Comparison of ENCODE assay signal across 1 cellular context in the genomic region with DNA sequence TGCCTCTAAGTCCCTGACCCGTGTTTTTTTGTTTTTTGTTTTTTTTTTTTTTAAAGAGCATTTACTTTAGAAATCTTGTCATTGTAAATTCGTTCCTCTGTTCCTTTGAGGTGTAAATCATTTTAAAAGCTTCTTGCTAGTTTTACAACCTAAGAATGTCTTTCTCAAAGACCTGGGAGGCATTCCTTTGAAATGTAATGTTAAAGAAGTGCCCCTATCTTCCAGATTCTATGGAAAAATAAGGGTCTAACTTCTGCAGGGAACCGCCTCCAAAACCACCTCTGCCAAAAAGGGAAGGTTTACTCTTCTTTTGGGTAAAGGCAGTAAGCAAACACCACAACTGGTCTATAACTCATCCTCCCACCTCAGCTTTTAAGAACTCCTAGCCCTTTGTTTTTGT.
TF ChIP-seq lines count a peak whose summit lies in the region.

No MANE protein-coding gene starts in this region.

TF ChIP-seq in GM23338, 12 proteins besides CTCF, POLR2A, EP300 and RAD21 (continued from another document):
- TF ChIP-seq, protein P1, sequence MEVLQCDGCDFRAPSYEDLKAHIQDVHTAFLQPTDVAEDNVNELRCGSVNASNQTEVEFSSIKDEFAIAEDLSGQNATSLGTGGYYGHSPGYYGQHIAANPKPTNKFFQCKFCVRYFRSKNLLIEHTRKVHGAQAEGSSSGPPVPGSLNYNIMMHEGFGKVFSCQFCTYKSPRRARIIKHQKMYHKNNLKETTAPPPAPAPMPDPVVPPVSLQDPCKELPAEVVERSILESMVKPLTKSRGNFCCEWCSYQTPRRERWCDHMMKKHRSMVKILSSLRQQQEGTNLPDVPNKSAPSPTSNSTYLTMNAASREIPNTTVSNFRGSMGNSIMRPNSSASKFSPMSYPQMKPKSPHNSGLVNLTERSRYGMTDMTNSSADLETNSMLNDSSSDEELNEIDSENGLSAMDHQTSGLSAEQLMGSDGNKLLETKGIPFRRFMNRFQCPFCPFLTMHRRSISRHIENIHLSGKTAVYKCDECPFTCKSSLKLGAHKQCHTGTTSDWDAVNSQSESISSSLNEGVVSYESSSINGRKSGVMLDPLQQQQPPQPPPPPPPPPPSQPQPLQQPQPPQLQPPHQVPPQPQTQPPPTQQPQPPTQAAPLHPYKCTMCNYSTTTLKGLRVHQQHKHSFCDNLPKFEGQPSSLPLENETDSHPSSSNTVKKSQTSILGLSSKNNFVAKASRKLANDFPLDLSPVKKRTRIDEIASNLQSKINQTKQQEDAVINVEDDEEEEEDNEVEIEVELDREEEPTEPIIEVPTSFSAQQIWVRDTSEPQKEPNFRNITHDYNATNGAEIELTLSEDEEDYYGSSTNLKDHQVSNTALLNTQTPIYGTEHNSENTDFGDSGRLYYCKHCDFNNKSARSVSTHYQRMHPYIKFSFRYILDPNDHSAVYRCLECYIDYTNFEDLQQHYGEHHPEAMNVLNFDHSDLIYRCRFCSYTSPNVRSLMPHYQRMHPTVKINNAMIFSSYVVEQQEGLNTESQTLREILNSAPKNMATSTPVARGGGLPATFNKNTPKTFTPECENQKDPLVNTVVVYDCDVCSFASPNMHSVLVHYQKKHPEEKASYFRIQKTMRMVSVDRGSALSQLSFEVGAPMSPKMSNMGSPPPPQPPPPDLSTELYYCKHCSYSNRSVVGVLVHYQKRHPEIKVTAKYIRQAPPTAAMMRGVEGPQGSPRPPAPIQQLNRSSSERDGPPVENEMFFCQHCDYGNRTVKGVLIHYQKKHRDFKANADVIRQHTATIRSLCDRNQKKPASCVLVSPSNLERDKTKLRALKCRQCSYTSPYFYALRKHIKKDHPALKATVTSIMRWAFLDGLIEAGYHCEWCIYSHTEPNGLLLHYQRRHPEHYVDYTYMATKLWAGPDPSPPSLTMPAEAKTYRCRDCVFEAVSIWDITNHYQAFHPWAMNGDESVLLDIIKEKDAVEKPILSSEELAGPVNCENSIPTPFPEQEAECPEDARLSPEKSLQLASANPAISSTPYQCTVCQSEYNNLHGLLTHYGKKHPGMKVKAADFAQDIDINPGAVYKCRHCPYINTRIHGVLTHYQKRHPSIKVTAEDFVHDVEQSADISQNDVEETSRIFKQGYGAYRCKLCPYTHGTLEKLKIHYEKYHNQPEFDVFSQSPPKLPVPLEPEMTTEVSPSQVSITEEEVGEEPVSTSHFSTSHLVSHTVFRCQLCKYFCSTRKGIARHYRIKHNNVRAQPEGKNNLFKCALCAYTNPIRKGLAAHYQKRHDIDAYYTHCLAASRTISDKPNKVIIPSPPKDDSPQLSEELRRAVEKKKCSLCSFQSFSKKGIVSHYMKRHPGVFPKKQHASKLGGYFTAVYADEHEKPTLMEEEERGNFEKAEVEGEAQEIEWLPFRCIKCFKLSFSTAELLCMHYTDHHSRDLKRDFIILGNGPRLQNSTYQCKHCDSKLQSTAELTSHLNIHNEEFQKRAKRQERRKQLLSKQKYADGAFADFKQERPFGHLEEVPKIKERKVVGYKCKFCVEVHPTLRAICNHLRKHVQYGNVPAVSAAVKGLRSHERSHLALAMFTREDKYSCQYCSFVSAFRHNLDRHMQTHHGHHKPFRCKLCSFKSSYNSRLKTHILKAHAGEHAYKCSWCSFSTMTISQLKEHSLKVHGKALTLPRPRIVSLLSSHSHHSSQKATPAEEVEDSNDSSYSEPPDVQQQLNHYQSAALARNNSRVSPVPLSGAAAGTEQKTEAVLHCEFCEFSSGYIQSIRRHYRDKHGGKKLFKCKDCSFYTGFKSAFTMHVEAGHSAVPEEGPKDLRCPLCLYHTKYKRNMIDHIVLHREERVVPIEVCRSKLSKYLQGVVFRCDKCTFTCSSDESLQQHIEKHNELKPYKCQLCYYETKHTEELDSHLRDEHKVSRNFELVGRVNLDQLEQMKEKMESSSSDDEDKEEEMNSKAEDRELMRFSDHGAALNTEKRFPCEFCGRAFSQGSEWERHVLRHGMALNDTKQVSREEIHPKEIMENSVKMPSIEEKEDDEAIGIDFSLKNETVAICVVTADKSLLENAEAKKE (CRISPR knock-in tag; IDR thresholded peaks at IDR 0.05), result no peak
